9 cellular contexts compared by ENCODE assay signal in the genomic region with DNA sequence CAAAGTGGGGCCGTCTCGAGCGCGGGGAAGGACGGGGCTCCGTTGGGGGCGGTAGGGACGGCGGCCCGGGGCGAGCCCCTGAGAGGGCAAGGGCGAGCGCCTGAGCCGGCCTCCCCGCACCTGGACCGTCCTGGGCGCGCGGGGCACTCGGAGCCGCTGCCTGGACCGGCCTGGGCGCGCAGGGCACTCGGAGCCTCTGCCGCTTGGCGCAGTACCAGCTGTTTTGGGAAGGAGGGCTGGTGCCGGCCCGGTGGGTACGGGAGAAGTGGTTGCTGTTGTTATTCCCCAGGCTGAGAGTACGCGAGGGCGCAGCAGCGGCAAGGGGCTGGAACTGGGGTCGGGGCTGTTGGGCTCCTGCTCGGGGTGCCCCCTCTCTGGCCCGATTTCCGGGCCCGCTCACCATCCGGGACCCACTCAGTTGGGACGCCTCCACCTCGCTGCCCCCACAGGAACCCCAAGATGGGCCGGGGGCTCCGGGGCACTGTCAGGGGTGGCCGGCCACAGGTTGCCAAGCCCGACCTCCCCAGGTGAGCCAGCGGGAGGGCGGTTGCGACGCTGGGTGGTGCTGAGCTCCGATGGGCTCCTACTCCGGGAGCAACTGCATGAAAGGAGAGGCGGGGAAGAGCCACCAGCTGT. TPM values are rescaled to one million over a fixed set of nuclear protein-coding genes. Genes with fewer than 3 reads are reported as not detected.
DNase-seq lines count a peak whose midpoint lies in the region; ATAC-seq and TF ChIP-seq lines count a peak whose summit lies in the region.
"Had no signal": no experiment of that assay in that cellular context is flagged by ENCODE, and none has a peak within 500 bp of the region (broad histone marks: within the 10 kb centered on the region; RNA-seq: fewer than 3 reads in every experiment).

No MANE protein-coding gene starts in this region.

- no CpG with 5 or more reads among the region's 53 CpGs for WGBS in right lobe of liver (ENCODE audit: insufficient coverage, low coverage, low lambda C conversion rate, missing lambda C conversion rate)
- WGBS in urinary bladder: 2% methylated on average over 53 of the region's 53 CpGs

- H3K4me1 ChIP-seq in cardiac muscle cell (ENCODE audit: low read depth) (no peaks in the 10 kb centered on the region), breast epithelium (no peaks in the 10 kb centered on the region), right lobe of liver (peaks cover 0 to 6% (median 0%) of the 10 kb centered on the region in 4 donors), urinary bladder (ENCODE audit: insufficient read depth) (no peaks in the 10 kb centered on the region)

- ATAC-seq in left ventricle myocardium superior (no peak), right lobe of liver (peak; percentile 5 to 30 (median 14)), GM21576 (IDR thresholded peaks at IDR 0.05; ENCODE audit: unreplicated experiment) (no peak)

- H3K27ac ChIP-seq in cardiac muscle cell (no peak overlapping the region), breast epithelium (no peak overlapping the region), right lobe of liver (no peak overlapping the region), urinary bladder (ENCODE audit: low read depth) (no peak overlapping the region)

- TF ChIP-seq CTCF in cardiac muscle cell (IDR thresholded peaks at IDR 0.05; ENCODE audit: low read depth, low read length) (no peak), breast epithelium (IDR thresholded peaks at IDR 0.05) (no peak), right lobe of liver (IDR thresholded peaks at IDR 0.05) (no peak)

- no peaks in the 10 kb centered on the region for H3K36me3 ChIP-seq in cardiac muscle cell
- H3K36me3 ChIP-seq in breast epithelium: no peaks in the 10 kb centered on the region
- no peaks in the 10 kb centered on the region for H3K36me3 ChIP-seq in right lobe of liver
- H3K36me3 ChIP-seq in urinary bladder (ENCODE audit: insufficient read depth): no peaks in the 10 kb centered on the region

- peaks cover 56% of the 10 kb centered on the region for H3K27me3 ChIP-seq in cardiac muscle cell
- peaks cover 0 to 47% of the 10 kb centered on the region in 2 donors for H3K27me3 ChIP-seq in breast epithelium
- H3K27me3 ChIP-seq in right lobe of liver: peaks cover 0 to 8% of the 10 kb centered on the region in 2 donors

- no peak for TF ChIP-seq POLR2A in breast epithelium (IDR thresholded peaks at IDR 0.05)
- TF ChIP-seq POLR2A in right lobe of liver (IDR thresholded peaks at IDR 0.05): no peak
- no peak for TF ChIP-seq POLR2A in erythroblast (IDR thresholded peaks at IDR 0.05; ENCODE audit: low read length)

- no peaks in the 10 kb centered on the region for H3K9me3 ChIP-seq in cardiac muscle cell (ENCODE audit: low read depth)
- no peaks in the 10 kb centered on the region for H3K9me3 ChIP-seq in breast epithelium
- H3K9me3 ChIP-seq in right lobe of liver: no peaks in the 10 kb centered on the region

- DNase-seq in cardiac muscle cell (ENCODE audit: low read depth in 1 of 2, low spot score in 1 of 2): no peak
- no peak for DNase-seq in left ventricle myocardium superior
- no peak for DNase-seq in breast epithelium (ENCODE audit: low spot score in 2 of 2)
- DNase-seq in right lobe of liver: no peak
- no peak for DNase-seq in erythroblast (lab: John Stamatoyannopoulos, UW)
- no peak for DNase-seq in NCI-H1105 treated with DMSO at 0.1 percent for 48 hours (lab: John Stamatoyannopoulos, UW)
- DNase-seq: CD4-positive, alpha-beta T cell had no signal

- H3K4me3 ChIP-seq in cardiac muscle cell: peak overlapping the region; percentile 23
- peak overlapping the region; percentile 9 to 59 (median 52) for H3K4me3 ChIP-seq in breast epithelium
- peak overlapping the region; percentile 25 to 49 (median 40) for H3K4me3 ChIP-seq in right lobe of liver
- H3K4me3 ChIP-seq in urinary bladder (ENCODE audit: low read depth, low read length): peak overlapping the region; percentile 28

- intact Hi-C loops in left ventricle myocardium superior (cut with micrococcal nuclease) (no loop called here), breast epithelium (cut with DNase I; ENCODE audit: low total_unique reads) (no loop called here), right lobe of liver (cut with DNase I) (no loop called here)

RNA-seq across cellular contexts. Expression of gene ARHGEF4, which starts 0.6 kb away (rescaled TPM):
- 38.3 and 82.2 TPM in 2 replicates for total RNA-seq in cardiac muscle cell
- 26.0 and 52.9 TPM in 2 replicates for polyA plus RNA-seq in cardiac muscle cell
- 3.8 TPM for total RNA-seq in left ventricle myocardium superior
- 10 to 100 TPM in 1 of 3 donors, 1 to 10 TPM in 2; 7.5 to 10.1 (median 8.0) TPM for total RNA-seq in breast epithelium
- 1 to 10 TPM in 1 of 6 experiments, under 1 TPM in 3, not detected in 2; 0.44 to 6.7 (median 0.67) TPM for total RNA-seq in right lobe of liver
- total RNA-seq in urinary bladder: 7.0 TPM
- 18.2 TPM for polyA plus RNA-seq in urinary bladder

Comparison
In these comparisons a context has a peak if more than half of its experiments do, and no peak if none do; other contexts are left out.
1. ATAC-seq: peak in right lobe of liver (4 of 4); none in left ventricle myocardium superior (single experiment) and GM21576 (single experiment).
2. Peak in every context shown above with its lines, with median percentiles within 50 percentile points of each other: H3K4me3 ChIP-seq.